ENCODE assay signal across 12 cellular contexts in genomic region chr5:170268884-170269283, GRCh38. TPM values are rescaled to one million over a fixed set of nuclear protein-coding genes. Genes with fewer than 3 reads are reported as not detected.
A peak's percentile ranks its signal among the peaks of the same experiment; 100 is the strongest.
DNase-seq lines count a peak whose midpoint lies in the region; ATAC-seq and TF ChIP-seq lines count a peak whose summit lies in the region.
"Had no signal": no experiment of that assay in that cellular context is flagged by ENCODE, and none has a peak within 500 bp of the region (broad histone marks: within the 10 kb centered on the region; RNA-seq: fewer than 3 reads in every experiment).

No MANE protein-coding gene starts in this region.

- peaks cover 94% of the 10 kb centered on the region for H3K4me1 Mint-ChIP-seq in activated CD8-positive, alpha-beta T cell treated with anti-CD3 and anti-CD28 coated beads for 36 hours (ENCODE audit: low read depth)

- H3K4me1 ChIP-seq in right atrium auricular region (peaks cover 0 to 20% of the 10 kb centered on the region in 2 donors), right lobe of liver (peaks cover 0 to 4% (median 0%) of the 10 kb centered on the region in 4 donors), upper lobe of left lung (peaks cover 28 to 46% (median 40%) of the 10 kb centered on the region in 4 donors)
- H3K4me1 ChIP-seq: foreskin keratinocyte had no signal

- TF ChIP-seq CTCF in right atrium auricular region (IDR thresholded peaks at IDR 0.05): no peak
- TF ChIP-seq CTCF in activated CD8-positive, alpha-beta T cell treated with anti-CD3 and anti-CD28 coated beads for 36 hours (IDR thresholded peaks at IDR 0.05): no peak
- TF ChIP-seq CTCF in right lobe of liver (IDR thresholded peaks at IDR 0.05): no peak
- no peak for TF ChIP-seq CTCF in upper lobe of left lung (IDR thresholded peaks at IDR 0.05)

- no peaks in the 10 kb centered on the region for H3K36me3 ChIP-seq in right atrium auricular region
- no peaks in the 10 kb centered on the region for H3K36me3 ChIP-seq in right lobe of liver
- peaks cover 0 to 65% (median 14%) of the 10 kb centered on the region in 4 donors for H3K36me3 ChIP-seq in upper lobe of left lung

- H3K27ac ChIP-seq in right atrium auricular region (peak overlapping the region in 1 of 2 donors; percentile 1), right lobe of liver (peak overlapping the region in 1 of 3 donors; percentile 70), upper lobe of left lung (peak overlapping the region; percentile 77 to 87 (median 79))
- H3K27ac ChIP-seq: foreskin keratinocyte had no signal

- peak overlapping the region; percentile 93 for H3K27ac Mint-ChIP-seq in activated CD8-positive, alpha-beta T cell treated with anti-CD3 and anti-CD28 coated beads for 36 hours

- CTCF ChIA-PET in activated CD8-positive, alpha-beta T cell treated with anti-CD3 and anti-CD28 coated beads for 36 hours (lab: Charles Lee): interaction anchor here (0.8 to 6.1 kb wide), 13 partner anchors 10 to 136 kb away, joined by 3 to 133 read pairs (median 4); partner anchors contain the start of gene LCP2

- DNase-seq in Right ventricle myocardium inferior (ENCODE audit: missing footprints) (no peak), right atrium auricular region (ENCODE audit: low spot score) (no peak), right lobe of liver (no peak), upper lobe of left lung (no peak), dedifferentiated amniotic fluid mesenchymal stem cell (ENCODE audit: extremely low spot score) (no peak), HK-2 (ENCODE audit: unreplicated experiment) (no peak)
- no peak for DNase-seq in activated CD8-positive, alpha-beta T cell treated with anti-CD3 and anti-CD28 coated beads for 36 hours
- DNase-seq: central memory CD4-positive, alpha-beta T cell; foreskin keratinocyte had no signal

- TF ChIP-seq EP300 in upper lobe of left lung (IDR thresholded peaks at IDR 0.05): no peak

- no peaks in the 10 kb centered on the region for H3K27me3 Mint-ChIP-seq in activated CD8-positive, alpha-beta T cell treated with anti-CD3 and anti-CD28 coated beads for 36 hours

- H3K27me3 ChIP-seq in right atrium auricular region (no peaks in the 10 kb centered on the region), right lobe of liver (no peaks in the 10 kb centered on the region), upper lobe of left lung (no peaks in the 10 kb centered on the region)

- H3K4me3 Mint-ChIP-seq in activated CD8-positive, alpha-beta T cell treated with anti-CD3 and anti-CD28 coated beads for 36 hours: peak overlapping the region; percentile 56
- H3K4me3 Mint-ChIP-seq: neural crest cell had no signal

- WGBS in right lobe of liver (ENCODE audit: insufficient coverage, low coverage, low lambda C conversion rate, missing lambda C conversion rate): 10% methylated on average over 2 of the region's 3 CpGs
- WGBS in upper lobe of left lung, 2 donors: 12 to 16% methylated on average over 3 of the region's 3 CpGs

- POLR2A ChIA-PET in activated CD8-positive, alpha-beta T cell treated with anti-CD3 and anti-CD28 coated beads for 36 hours (lab: Charles Lee): interaction anchor here (0.7 to 7.0 kb wide), 10 partner anchors 10 to 77 kb away, joined by 3 to 150 read pairs (median 5); partner anchors contain the start of gene LCP2

- no peaks in the 10 kb centered on the region for H3K9me3 Mint-ChIP-seq in activated CD8-positive, alpha-beta T cell treated with anti-CD3 and anti-CD28 coated beads for 36 hours
- H3K9me3 Mint-ChIP-seq: neural crest cell had no signal

- H3K36me3 Mint-ChIP-seq in activated CD8-positive, alpha-beta T cell treated with anti-CD3 and anti-CD28 coated beads for 36 hours (ENCODE audit: low read depth): peaks cover 93% of the 10 kb centered on the region

- TF ChIP-seq POLR2A in right lobe of liver (IDR thresholded peaks at IDR 0.05) (no peak), upper lobe of left lung (IDR thresholded peaks at IDR 0.05) (peak in 1 of 4 donors; percentile 47)

- ATAC-seq in Right ventricle myocardium inferior: peak; percentile 35
- ATAC-seq in activated CD8-positive, alpha-beta T cell treated with anti-CD3 and anti-CD28 coated beads for 36 hours: no peak
- peak; percentile 56 to 70 (median 62) for ATAC-seq in right lobe of liver
- ATAC-seq in upper lobe of left lung (ENCODE audit: low FRiP score in 2 of 2): peak; percentile 63 to 79
- ATAC-seq in HG03025 (IDR thresholded peaks at IDR 0.05; ENCODE audit: low FRiP score, unreplicated experiment): no peak
- ATAC-seq: foreskin keratinocyte had no signal

- intact Hi-C loops in Right ventricle myocardium inferior (cut with DNase I) (loop anchor here (1.0 to 5.0 kb wide), 3 partner anchors 68 to 152 kb away; no protein-coding TSS in a partner anchor), right lobe of liver (cut with DNase I) (loop anchor here in 1 of 2 donors (2.0 kb wide), 1 partner anchor 150 kb away; no protein-coding TSS in a partner anchor)
- intact Hi-C loops in activated CD8-positive, alpha-beta T cell treated with anti-CD3 and anti-CD28 coated beads for 36 hours (cut with micrococcal nuclease): loop anchor here (2.0 kb wide), 1 partner anchor 66 kb away; no protein-coding TSS in a partner anchor

- no peak overlapping the region for H3K4me3 ChIP-seq in right atrium auricular region
- H3K4me3 ChIP-seq in right lobe of liver: no peak overlapping the region
- H3K4me3 ChIP-seq in upper lobe of left lung: no peak overlapping the region

- H3K9me3 ChIP-seq in right atrium auricular region (no peaks in the 10 kb centered on the region), right lobe of liver (no peaks in the 10 kb centered on the region), upper lobe of left lung (no peaks in the 10 kb centered on the region)

RNA-seq across cellular contexts. Expression of gene LCP2, which starts 28.7 kb away (rescaled TPM):
- total RNA-seq in Right ventricle myocardium inferior: 6.7 TPM
- total RNA-seq in right atrium auricular region: 1 to 10 TPM; 3.9 to 6.5 TPM
- total RNA-seq in activated CD8-positive, alpha-beta T cell treated with anti-CD3 and anti-CD28 coated beads for 36 hours: 100 to 1,000 TPM; 243 to 259 TPM
- 10 to 100 TPM in 3 of 6 experiments, 1 to 10 TPM in 3; 4.4 to 20.5 (median 10.1) TPM for total RNA-seq in right lobe of liver
- 100 to 1,000 TPM in 1 of 6 donors, 10 to 100 TPM in 5; 43.0 to 148 (median 68.6) TPM for total RNA-seq in upper lobe of left lung
- total RNA-seq: foreskin keratinocyte, neural crest cell had no signal

RNA-seq across cellular contexts. Expression of gene C5orf58, which starts 36.1 kb away (rescaled TPM):
- total RNA-seq in Right ventricle myocardium inferior (not detected), right atrium auricular region (not detected), right lobe of liver (not detected), upper lobe of left lung (not detected)
- not detected for total RNA-seq in activated CD8-positive, alpha-beta T cell treated with anti-CD3 and anti-CD28 coated beads for 36 hours
- total RNA-seq: foreskin keratinocyte, neural crest cell, RPMI7951 had no signal

Comparison
In these comparisons a context has a peak if more than half of its experiments do, and no peak if none do; other contexts are left out.
1. ATAC-seq: peak in Right ventricle myocardium inferior (single experiment), right lobe of liver (4 of 4) and upper lobe of left lung (2 of 2); none in activated CD8-positive, alpha-beta T cell treated with anti-CD3 and anti-CD28 coated beads for 36 hours (single experiment) and HG03025 (single experiment).